30 cellular contexts compared by ENCODE assay signal in genomic region chr1:198948895-198949659, GRCh38.
"Had no signal": no experiment of that assay in that cellular context is flagged by ENCODE, and none has a peak within 500 bp of the region (broad histone marks: within the 10 kb centered on the region; RNA-seq: fewer than 3 reads in every experiment).

No MANE protein-coding gene starts in this region.

- H3K36me3 ChIP-seq: ovary, prostate gland, right lobe of liver, spleen, suprapubic skin, tibial artery, transverse colon, upper lobe of left lung, uterus had no signal

- H3K9me3 ChIP-seq: ovary, prostate gland, right lobe of liver, spleen, suprapubic skin, testis, tibial artery, transverse colon, upper lobe of left lung, uterus had no signal

- H3K79me2 ChIP-seq: parathyroid adenoma had no signal

- H3K9ac ChIP-seq: parathyroid adenoma had no signal

- DNase-seq: naive B cell; naive thymus-derived CD8-positive, alpha-beta T cell; nephron progenitor cell; occipital lobe; ovary; retina; right lobe of liver; spleen; stimulated activated CD4-positive, alpha-beta T cell treated with anti-CD3 and anti-CD28 coated beads, Interleukin-12 subunit alpha, Interleukin-12 subunit beta, amount 100 ng/mL, for 4 hours; stimulated activated CD4-positive, alpha-beta T cell treated with anti-CD3 and anti-CD28 coated beads, Interleukin-1b, Interleukin-23, amount 100 ng/mL, for 48 hours; stimulated activated CD4-positive, alpha-beta T cell treated with anti-CD3 and anti-CD28 coated beads, Interleukin-4, amount 100 ng/mL, for 1 hour; stimulated activated CD4-positive, alpha-beta T cell treated with anti-CD3 and anti-CD28 coated beads, Interleukin-4, amount 100 ng/mL, for 4 hours; stimulated activated CD8-positive, alpha-beta memory T cell treated with anti-CD3 and anti-CD28 coated beads, Interleukin-4, amount 100 ng/mL, for 48 hours; stimulated activated naive CD4-positive, alpha-beta T cell; stimulated activated naive CD8-positive, alpha-beta T cell treated with anti-CD3 and anti-CD28 coated beads, Interleukin-15, amount 100 ng/mL, for 72 hours; stimulated activated naive CD8-positive, alpha-beta T cell treated with anti-CD3 and anti-CD28 coated beads, Interleukin-15, Interleukin-2, amounts not matched to agents 100 U/mL and 50 U/mL, for 24 hours; substantia nigra; testis; tibial artery; transverse colon; uterus had no signal

- H3K27me3 ChIP-seq: ovary, right lobe of liver, spleen, suprapubic skin, testis, tibial artery, transverse colon, upper lobe of left lung, uterus had no signal

- H2AFZ ChIP-seq: parathyroid adenoma had no signal

- H3K4me2 ChIP-seq: smooth muscle cell had no signal

- H3K4me1 ChIP-seq: parathyroid adenoma, prostate gland, right lobe of liver, spleen, suprapubic skin, testis, tibial artery, transverse colon, upper lobe of left lung, uterus had no signal

- H3K4me3 ChIP-seq: ovary, prostate gland, right lobe of liver, skin epidermis, smooth muscle cell, spleen, suprapubic skin, testis, tibial artery, transverse colon, upper lobe of left lung, uterus had no signal

- ATAC-seq: naive thymus-derived CD8-positive, alpha-beta T cell; natural killer cell treated with Interleukin-12 subunit alpha and Interleukin-12 subunit beta and Interleukin-15 and Interleukin-18, amount 100 ng/mL, for 72 hours; right cardiac atrium; right lobe of liver; stimulated activated memory B cell treated with anti-CD40 and anti-IgM and Interleukin-4, amounts not matched to agents 10 μg/mL and 1 μg/mL and 100 μg/mL, for 72 hours; stimulated activated naive CD8-positive, alpha-beta T cell treated with anti-CD3 and anti-CD28 coated beads, Interleukin-15, amount 100 ng/mL, for 72 hours; stimulated activated naive CD8-positive, alpha-beta T cell treated with anti-CD3 and anti-CD28 coated beads, Interleukin-15, Interleukin-2, amounts not matched to agents 100 U/mL and 50 U/mL, for 24 hours had no signal

- H3K27ac ChIP-seq: ovary, parathyroid adenoma, prostate gland, right lobe of liver, skin epidermis, spleen, suprapubic skin, testis, tibial artery, transverse colon, upper lobe of left lung, uterus had no signal
